Comparison of ENCODE assay signal across 1 cellular context in genomic region chr14:22589096-22589839, GRCh38.
TF ChIP-seq lines count a peak whose summit lies in the region.

DAD1 (minus strand) TSS chr14:22589224; CDS start chr14:22589157, 67 bp downstream.

TF ChIP-seq in HepG2, 621 proteins besides CTCF, POLR2A, EP300 and RAD21 (continued from another document and continues in another):
- TF ChIP-seq ZBTB38 (CRISPR knock-in tag; IDR thresholded peaks at IDR 0.05) (peak; percentile 71; the same call in 1 of the 2 replicates), CENPX (CRISPR knock-in tag; IDR thresholded peaks at IDR 0.05) (no peak), ZIK1 (CRISPR knock-in tag; IDR thresholded peaks at IDR 0.05; ENCODE audit: borderline replicate concordance, low read depth) (peak; percentile 71; the same call in 1 of the 2 replicates), ZFAT (CRISPR knock-in tag; conservative IDR thresholded peaks at IDR 0.05) (no peak), SUZ12 (IDR thresholded peaks at IDR 0.05; ENCODE audit: low read depth, low read length) (no peak), ZSCAN12 (CRISPR knock-in tag; IDR thresholded peaks at IDR 0.05) (no peak), NR0B2 (CRISPR knock-in tag; IDR thresholded peaks at IDR 0.05) (peak; percentile 62), RORA (CRISPR knock-in tag; IDR thresholded peaks at IDR 0.05) (no peak), HOXA9 (CRISPR knock-in tag; IDR thresholded peaks at IDR 0.05; ENCODE audit: borderline replicate concordance) (no peak), ZBTB3 (CRISPR knock-in tag; IDR thresholded peaks at IDR 0.05; ENCODE audit: borderline replicate concordance, low read depth) (0 out of 2 replicates have a peak, but pooled peaks have one; percentile 14), ASH2L (IDR thresholded peaks at IDR 0.05; ENCODE audit: insufficient read length, low read depth, low read length) (peak; percentile 81), ZFP90 (CRISPR knock-in tag; IDR thresholded peaks at IDR 0.05; ENCODE audit: borderline replicate concordance) (no peak; the same call in 1 of the 2 replicates), GLI4 (CRISPR knock-in tag; IDR thresholded peaks at IDR 0.05; ENCODE audit: borderline replicate concordance) (peak; percentile 99), BCL3 (CRISPR knock-in tag; IDR thresholded peaks at IDR 0.05) (peak; percentile 96), ZNF275 (CRISPR knock-in tag; IDR thresholded peaks at IDR 0.05; ENCODE audit: borderline replicate concordance) (peak; percentile 45; the same call in 1 of the 2 replicates), IRX3 (CRISPR knock-in tag; IDR thresholded peaks at IDR 0.05; ENCODE audit: borderline replicate concordance, low read depth) (no peak), ZNF530 (CRISPR knock-in tag; IDR thresholded peaks at IDR 0.05; ENCODE audit: low read depth) (no peak), ZFP82 (CRISPR knock-in tag; IDR thresholded peaks at IDR 0.05; ENCODE audit: borderline replicate concordance) (no peak), MLLT10 (CRISPR knock-in tag; IDR thresholded peaks at IDR 0.05) (no peak), KAT7 (CRISPR knock-in tag; IDR thresholded peaks at IDR 0.05; ENCODE audit: borderline replicate concordance) (peak; percentile 89), HDAC2 (CRISPR knock-in tag; IDR thresholded peaks at IDR 0.05) (peak; percentile 70), CBFB (CRISPR knock-in tag; IDR thresholded peaks at IDR 0.05) (peak; percentile 79; the same call in 1 of the 2 replicates), EEA1 (CRISPR knock-in tag; IDR thresholded peaks at IDR 0.05; ENCODE audit: borderline replicate concordance) (peak; percentile 91; the same call in 1 of the 2 replicates), STAT6 (CRISPR knock-in tag; IDR thresholded peaks at IDR 0.05; ENCODE audit: borderline replicate concordance) (0 out of 2 replicates have a peak, but pooled peaks have one; percentile 26), PHB2 (IDR thresholded peaks at IDR 0.05; ENCODE audit: partially characterized antibody) (no peak), WIZ (CRISPR knock-in tag; IDR thresholded peaks at IDR 0.05) (no peak), ZNF589 (CRISPR knock-in tag; conservative IDR thresholded peaks at IDR 0.05) (peak; percentile 59; the same call in 1 of the 2 replicates), ZNF768 (CRISPR knock-in tag; IDR thresholded peaks at IDR 0.05) (peak; percentile 68), MIER2 (CRISPR knock-in tag; IDR thresholded peaks at IDR 0.05) (peak; percentile 22; the same call in 1 of the 2 replicates)
- TF ChIP-seq, protein P1, sequence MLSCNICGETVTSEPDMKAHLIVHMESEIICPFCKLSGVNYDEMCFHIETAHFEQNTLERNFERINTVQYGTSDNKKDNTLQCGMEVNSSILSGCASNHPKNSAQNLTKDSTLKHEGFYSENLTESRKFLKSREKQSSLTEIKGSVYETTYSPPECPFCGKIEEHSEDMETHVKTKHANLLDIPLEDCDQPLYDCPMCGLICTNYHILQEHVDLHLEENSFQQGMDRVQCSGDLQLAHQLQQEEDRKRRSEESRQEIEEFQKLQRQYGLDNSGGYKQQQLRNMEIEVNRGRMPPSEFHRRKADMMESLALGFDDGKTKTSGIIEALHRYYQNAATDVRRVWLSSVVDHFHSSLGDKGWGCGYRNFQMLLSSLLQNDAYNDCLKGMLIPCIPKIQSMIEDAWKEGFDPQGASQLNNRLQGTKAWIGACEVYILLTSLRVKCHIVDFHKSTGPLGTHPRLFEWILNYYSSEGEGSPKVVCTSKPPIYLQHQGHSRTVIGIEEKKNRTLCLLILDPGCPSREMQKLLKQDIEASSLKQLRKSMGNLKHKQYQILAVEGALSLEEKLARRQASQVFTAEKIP (CRISPR knock-in tag; IDR thresholded peaks at IDR 0.05; ENCODE audit: borderline replicate concordance): no peak
- TF ChIP-seq, protein P2, sequence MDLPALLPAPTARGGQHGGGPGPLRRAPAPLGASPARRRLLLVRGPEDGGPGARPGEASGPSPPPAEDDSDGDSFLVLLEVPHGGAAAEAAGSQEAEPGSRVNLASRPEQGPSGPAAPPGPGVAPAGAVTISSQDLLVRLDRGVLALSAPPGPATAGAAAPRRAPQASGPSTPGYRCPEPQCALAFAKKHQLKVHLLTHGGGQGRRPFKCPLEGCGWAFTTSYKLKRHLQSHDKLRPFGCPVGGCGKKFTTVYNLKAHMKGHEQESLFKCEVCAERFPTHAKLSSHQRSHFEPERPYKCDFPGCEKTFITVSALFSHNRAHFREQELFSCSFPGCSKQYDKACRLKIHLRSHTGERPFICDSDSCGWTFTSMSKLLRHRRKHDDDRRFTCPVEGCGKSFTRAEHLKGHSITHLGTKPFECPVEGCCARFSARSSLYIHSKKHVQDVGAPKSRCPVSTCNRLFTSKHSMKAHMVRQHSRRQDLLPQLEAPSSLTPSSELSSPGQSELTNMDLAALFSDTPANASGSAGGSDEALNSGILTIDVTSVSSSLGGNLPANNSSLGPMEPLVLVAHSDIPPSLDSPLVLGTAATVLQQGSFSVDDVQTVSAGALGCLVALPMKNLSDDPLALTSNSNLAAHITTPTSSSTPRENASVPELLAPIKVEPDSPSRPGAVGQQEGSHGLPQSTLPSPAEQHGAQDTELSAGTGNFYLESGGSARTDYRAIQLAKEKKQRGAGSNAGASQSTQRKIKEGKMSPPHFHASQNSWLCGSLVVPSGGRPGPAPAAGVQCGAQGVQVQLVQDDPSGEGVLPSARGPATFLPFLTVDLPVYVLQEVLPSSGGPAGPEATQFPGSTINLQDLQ (CRISPR knock-in tag; IDR thresholded peaks at IDR 0.05): no peak; the same call in 1 of the 2 replicates
- TF ChIP-seq, protein P3, sequence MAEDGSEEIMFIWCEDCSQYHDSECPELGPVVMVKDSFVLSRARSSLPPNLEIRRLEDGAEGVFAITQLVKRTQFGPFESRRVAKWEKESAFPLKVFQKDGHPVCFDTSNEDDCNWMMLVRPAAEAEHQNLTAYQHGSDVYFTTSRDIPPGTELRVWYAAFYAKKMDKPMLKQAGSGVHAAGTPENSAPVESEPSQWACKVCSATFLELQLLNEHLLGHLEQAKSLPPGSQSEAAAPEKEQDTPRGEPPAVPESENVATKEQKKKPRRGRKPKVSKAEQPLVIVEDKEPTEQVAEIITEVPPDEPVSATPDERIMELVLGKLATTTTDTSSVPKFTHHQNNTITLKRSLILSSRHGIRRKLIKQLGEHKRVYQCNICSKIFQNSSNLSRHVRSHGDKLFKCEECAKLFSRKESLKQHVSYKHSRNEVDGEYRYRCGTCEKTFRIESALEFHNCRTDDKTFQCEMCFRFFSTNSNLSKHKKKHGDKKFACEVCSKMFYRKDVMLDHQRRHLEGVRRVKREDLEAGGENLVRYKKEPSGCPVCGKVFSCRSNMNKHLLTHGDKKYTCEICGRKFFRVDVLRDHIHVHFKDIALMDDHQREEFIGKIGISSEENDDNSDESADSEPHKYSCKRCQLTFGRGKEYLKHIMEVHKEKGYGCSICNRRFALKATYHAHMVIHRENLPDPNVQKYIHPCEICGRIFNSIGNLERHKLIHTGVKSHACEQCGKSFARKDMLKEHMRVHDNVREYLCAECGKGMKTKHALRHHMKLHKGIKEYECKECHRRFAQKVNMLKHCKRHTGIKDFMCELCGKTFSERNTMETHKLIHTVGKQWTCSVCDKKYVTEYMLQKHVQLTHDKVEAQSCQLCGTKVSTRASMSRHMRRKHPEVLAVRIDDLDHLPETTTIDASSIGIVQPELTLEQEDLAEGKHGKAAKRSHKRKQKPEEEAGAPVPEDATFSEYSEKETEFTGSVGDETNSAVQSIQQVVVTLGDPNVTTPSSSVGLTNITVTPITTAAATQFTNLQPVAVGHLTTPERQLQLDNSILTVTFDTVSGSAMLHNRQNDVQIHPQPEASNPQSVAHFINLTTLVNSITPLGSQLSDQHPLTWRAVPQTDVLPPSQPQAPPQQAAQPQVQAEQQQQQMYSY (CRISPR knock-in tag; IDR thresholded peaks at IDR 0.05): no peak
- TF ChIP-seq, protein P4, sequence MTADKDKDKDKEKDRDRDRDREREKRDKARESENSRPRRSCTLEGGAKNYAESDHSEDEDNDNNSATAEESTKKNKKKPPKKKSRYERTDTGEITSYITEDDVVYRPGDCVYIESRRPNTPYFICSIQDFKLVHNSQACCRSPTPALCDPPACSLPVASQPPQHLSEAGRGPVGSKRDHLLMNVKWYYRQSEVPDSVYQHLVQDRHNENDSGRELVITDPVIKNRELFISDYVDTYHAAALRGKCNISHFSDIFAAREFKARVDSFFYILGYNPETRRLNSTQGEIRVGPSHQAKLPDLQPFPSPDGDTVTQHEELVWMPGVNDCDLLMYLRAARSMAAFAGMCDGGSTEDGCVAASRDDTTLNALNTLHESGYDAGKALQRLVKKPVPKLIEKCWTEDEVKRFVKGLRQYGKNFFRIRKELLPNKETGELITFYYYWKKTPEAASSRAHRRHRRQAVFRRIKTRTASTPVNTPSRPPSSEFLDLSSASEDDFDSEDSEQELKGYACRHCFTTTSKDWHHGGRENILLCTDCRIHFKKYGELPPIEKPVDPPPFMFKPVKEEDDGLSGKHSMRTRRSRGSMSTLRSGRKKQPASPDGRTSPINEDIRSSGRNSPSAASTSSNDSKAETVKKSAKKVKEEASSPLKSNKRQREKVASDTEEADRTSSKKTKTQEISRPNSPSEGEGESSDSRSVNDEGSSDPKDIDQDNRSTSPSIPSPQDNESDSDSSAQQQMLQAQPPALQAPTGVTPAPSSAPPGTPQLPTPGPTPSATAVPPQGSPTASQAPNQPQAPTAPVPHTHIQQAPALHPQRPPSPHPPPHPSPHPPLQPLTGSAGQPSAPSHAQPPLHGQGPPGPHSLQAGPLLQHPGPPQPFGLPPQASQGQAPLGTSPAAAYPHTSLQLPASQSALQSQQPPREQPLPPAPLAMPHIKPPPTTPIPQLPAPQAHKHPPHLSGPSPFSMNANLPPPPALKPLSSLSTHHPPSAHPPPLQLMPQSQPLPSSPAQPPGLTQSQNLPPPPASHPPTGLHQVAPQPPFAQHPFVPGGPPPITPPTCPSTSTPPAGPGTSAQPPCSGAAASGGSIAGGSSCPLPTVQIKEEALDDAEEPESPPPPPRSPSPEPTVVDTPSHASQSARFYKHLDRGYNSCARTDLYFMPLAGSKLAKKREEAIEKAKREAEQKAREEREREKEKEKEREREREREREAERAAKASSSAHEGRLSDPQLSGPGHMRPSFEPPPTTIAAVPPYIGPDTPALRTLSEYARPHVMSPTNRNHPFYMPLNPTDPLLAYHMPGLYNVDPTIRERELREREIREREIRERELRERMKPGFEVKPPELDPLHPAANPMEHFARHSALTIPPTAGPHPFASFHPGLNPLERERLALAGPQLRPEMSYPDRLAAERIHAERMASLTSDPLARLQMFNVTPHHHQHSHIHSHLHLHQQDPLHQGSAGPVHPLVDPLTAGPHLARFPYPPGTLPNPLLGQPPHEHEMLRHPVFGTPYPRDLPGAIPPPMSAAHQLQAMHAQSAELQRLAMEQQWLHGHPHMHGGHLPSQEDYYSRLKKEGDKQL (CRISPR knock-in tag; IDR thresholded peaks at IDR 0.05; ENCODE audit: low read depth): 0 out of 2 replicates have a peak, but pooled peaks have one; percentile 36
- TF ChIP-seq, protein P5, sequence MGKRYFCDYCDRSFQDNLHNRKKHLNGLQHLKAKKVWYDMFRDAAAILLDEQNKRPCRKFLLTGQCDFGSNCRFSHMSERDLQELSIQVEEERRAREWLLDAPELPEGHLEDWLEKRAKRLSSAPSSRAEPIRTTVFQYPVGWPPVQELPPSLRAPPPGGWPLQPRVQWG (CRISPR knock-in tag; IDR thresholded peaks at IDR 0.05; ENCODE audit: borderline replicate concordance, low read depth): no peak
- TF ChIP-seq, protein P6, sequence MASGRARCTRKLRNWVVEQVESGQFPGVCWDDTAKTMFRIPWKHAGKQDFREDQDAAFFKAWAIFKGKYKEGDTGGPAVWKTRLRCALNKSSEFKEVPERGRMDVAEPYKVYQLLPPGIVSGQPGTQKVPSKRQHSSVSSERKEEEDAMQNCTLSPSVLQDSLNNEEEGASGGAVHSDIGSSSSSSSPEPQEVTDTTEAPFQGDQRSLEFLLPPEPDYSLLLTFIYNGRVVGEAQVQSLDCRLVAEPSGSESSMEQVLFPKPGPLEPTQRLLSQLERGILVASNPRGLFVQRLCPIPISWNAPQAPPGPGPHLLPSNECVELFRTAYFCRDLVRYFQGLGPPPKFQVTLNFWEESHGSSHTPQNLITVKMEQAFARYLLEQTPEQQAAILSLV (CRISPR knock-in tag; IDR thresholded peaks at IDR 0.05; ENCODE audit: borderline replicate concordance): peak; percentile 73; the same call in 1 of the 2 replicates
- TF ChIP-seq, protein P7, sequence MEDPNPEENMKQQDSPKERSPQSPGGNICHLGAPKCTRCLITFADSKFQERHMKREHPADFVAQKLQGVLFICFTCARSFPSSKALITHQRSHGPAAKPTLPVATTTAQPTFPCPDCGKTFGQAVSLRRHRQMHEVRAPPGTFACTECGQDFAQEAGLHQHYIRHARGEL (CRISPR knock-in tag; IDR thresholded peaks at IDR 0.05): peak; percentile 42; the same call in 1 of the 2 replicates
